Comparison of ENCODE assay signal across 9 cellular contexts in genomic region chr20:51930775-51931174, GRCh38.
DNase-seq lines count a peak whose midpoint lies in the region; ATAC-seq, FAIRE-seq and TF ChIP-seq lines count a peak whose summit lies in the region.
"Had no signal": no experiment of that assay in that cellular context is flagged by ENCODE, and none has a peak within 500 bp of the region (broad histone marks: within the 10 kb centered on the region; RNA-seq: fewer than 3 reads in every experiment).

No MANE protein-coding gene starts in this region.

- H3K9me3 Mint-ChIP-seq in astrocyte (ENCODE audit: unreplicated experiment): no peaks in the 10 kb centered on the region

- no peak overlapping the region for H3K9ac ChIP-seq in BLaER1 treated with 17β-estradiol and CSF1 and Interleukin-3, amounts not matched to agents 10 nM and 100 nM
- no peak overlapping the region for H3K9ac ChIP-seq in astrocyte (ENCODE audit: low read length)

- peak; percentile 76 for DNase-seq in HTR-8/SVneo (ENCODE audit: insufficient read length, low spot score)
- peak; percentile 48 for DNase-seq in astrocyte (ENCODE audit: low read depth)
- peak; percentile 42 for DNase-seq in kidney epithelial cell (ENCODE audit: low read depth)
- DNase-seq in activated T-cell treated with anti-CD3 and anti-CD28 coated beads for 4 hours: no peak
- DNase-seq in suprapubic skin (ENCODE audit: low spot score in 2 of 2): no peak
- DNase-seq in SIG-M5 (lab: John Stamatoyannopoulos, UW): no peak
- DNase-seq: DMS79 had no signal

- no peak for TF ChIP-seq EP300 in suprapubic skin (IDR thresholded peaks at IDR 0.05)

- 66% methylated on average over 3 of the region's 3 CpGs for WGBS in suprapubic skin

- H3K4me1 ChIP-seq in BLaER1 treated with 17β-estradiol and CSF1 and Interleukin-3, amounts not matched to agents 10 nM and 100 nM: peaks cover 11 to 43% (median 28%) of the 10 kb centered on the region in 10 experiments
- H3K4me1 ChIP-seq in astrocyte (ENCODE audit: insufficient read depth, low read length) (peaks cover 11% of the 10 kb centered on the region), suprapubic skin (no peaks in the 10 kb centered on the region)

- FAIRE-seq in HTR-8/SVneo (lab: Jason Lieb, UNC) (no peak), astrocyte (lab: Jason Lieb, UNC) (no peak)

- H3K4me3 ChIP-seq in BLaER1 treated with 17β-estradiol and CSF1 and Interleukin-3, amounts not matched to agents 10 nM and 100 nM: no peak overlapping the region
- H3K4me3 ChIP-seq in astrocyte (ENCODE audit: insufficient read depth, low read depth, low read length) (no peak overlapping the region), kidney epithelial cell (ENCODE audit: low read depth, low read length) (no peak overlapping the region), suprapubic skin (no peak overlapping the region)

- H3K27me3 ChIP-seq in BLaER1 treated with 17β-estradiol and CSF1 and Interleukin-3, amounts not matched to agents 10 nM and 100 nM: no peaks in the 10 kb centered on the region
- no peaks in the 10 kb centered on the region for H3K27me3 ChIP-seq in astrocyte (ENCODE audit: insufficient read depth, low read length)
- H3K27me3 ChIP-seq in kidney epithelial cell (ENCODE audit: control insufficient read depth, insufficient read depth, low read length): no peaks in the 10 kb centered on the region
- no peaks in the 10 kb centered on the region for H3K27me3 ChIP-seq in suprapubic skin

- H4K20me1 ChIP-seq in BLaER1 treated with 17β-estradiol and CSF1 and Interleukin-3, amounts not matched to agents 10 nM and 100 nM: no peaks in the 10 kb centered on the region
- H4K20me1 ChIP-seq in astrocyte (ENCODE audit: insufficient read depth, low read length): no peaks in the 10 kb centered on the region

- peak overlapping the region in 3 of 11 experiments; percentile 11 to 49 (median 30); a peak in 4 of 22 replicates for H3K27ac ChIP-seq in BLaER1 treated with 17β-estradiol and CSF1 and Interleukin-3, amounts not matched to agents 10 nM and 100 nM
- H3K27ac ChIP-seq in astrocyte (ENCODE audit: low read depth, low read length): peak overlapping the region; percentile 16
- no peak overlapping the region for H3K27ac ChIP-seq in suprapubic skin

- no peak overlapping the region for H2AFZ ChIP-seq in astrocyte (ENCODE audit: low read depth, low read length)

- H3K4me2 ChIP-seq in BLaER1 treated with 17β-estradiol and CSF1 and Interleukin-3, amounts not matched to agents 10 nM and 100 nM: peak overlapping the region; percentile 2 to 59 (median 42); a peak in 19 of 22 replicates
- H3K4me2 ChIP-seq in astrocyte (ENCODE audit: low read length): no peak overlapping the region

- no peaks in the 10 kb centered on the region for H3K79me2 ChIP-seq in astrocyte (ENCODE audit: insufficient read depth, low read length)

- TF ChIP-seq POLR2A in suprapubic skin (IDR thresholded peaks at IDR 0.05): no peak

- H3K4me3 Mint-ChIP-seq in astrocyte (ENCODE audit: unreplicated experiment): no peak overlapping the region

- no peak for ATAC-seq in HG02763 (IDR thresholded peaks at IDR 0.05; ENCODE audit: unreplicated experiment)

- H3K36me3 Mint-ChIP-seq in astrocyte (ENCODE audit: low read depth, unreplicated experiment): no peaks in the 10 kb centered on the region

- no peaks in the 10 kb centered on the region for H3K36me3 ChIP-seq in BLaER1 treated with 17β-estradiol and CSF1 and Interleukin-3, amounts not matched to agents 10 nM and 100 nM
- H3K36me3 ChIP-seq in astrocyte (ENCODE audit: insufficient read depth, low read length) (no peaks in the 10 kb centered on the region), kidney epithelial cell (ENCODE audit: control insufficient read depth, insufficient read depth, low read length) (no peaks in the 10 kb centered on the region), suprapubic skin (no peaks in the 10 kb centered on the region)

- no peak for TF ChIP-seq CTCF in astrocyte (IDR thresholded peaks at IDR 0.05; ENCODE audit: insufficient read depth, low read depth, low read length)
- no peak for TF ChIP-seq CTCF in kidney epithelial cell (IDR thresholded peaks at IDR 0.05; ENCODE audit: insufficient read depth, low read length, poor library complexity, severe bottlenecking)
- TF ChIP-seq CTCF in suprapubic skin (IDR thresholded peaks at IDR 0.05): no peak

- H3K4me1 Mint-ChIP-seq in astrocyte (ENCODE audit: low read depth, unreplicated experiment): peaks cover 10% of the 10 kb centered on the region

- H3K9me3 ChIP-seq in BLaER1 treated with 17β-estradiol and CSF1 and Interleukin-3, amounts not matched to agents 10 nM and 100 nM (replicated peaks in 1 of 11): peaks cover 0 to 8% (median 0%) of the 10 kb centered on the region in 11 experiments; a peak in 1 of 22 replicates
- H3K9me3 ChIP-seq in astrocyte (ENCODE audit: insufficient read depth, low read depth, low read length) (peaks cover 6% of the 10 kb centered on the region), suprapubic skin (no peaks in the 10 kb centered on the region)

- H3K27me3 Mint-ChIP-seq in astrocyte (ENCODE audit: low read depth, unreplicated experiment): no peaks in the 10 kb centered on the region

- H3K27ac Mint-ChIP-seq in astrocyte (ENCODE audit: unreplicated experiment): no peak overlapping the region

Comparison
In these comparisons a context has a peak if more than half of its experiments do, and no peak if none do; other contexts are left out.
1. DNase-seq: peak in HTR-8/SVneo (single experiment), astrocyte (single experiment) and kidney epithelial cell (single experiment); none in activated T-cell treated with anti-CD3 and anti-CD28 coated beads for 4 hours (single experiment), suprapubic skin (0 of 2) and SIG-M5 (single experiment).